In genomic region chr15:26889298-26889898, GRCh38 we compare ENCODE assay signal across 8 cellular contexts. TPM values are rescaled to one million over a fixed set of nuclear protein-coding genes. Genes with fewer than 3 reads are reported as not detected.
DNase-seq lines count a peak whose midpoint lies in the region; ATAC-seq, FAIRE-seq and TF ChIP-seq lines count a peak whose summit lies in the region.

No MANE protein-coding gene starts in this region.

- FAIRE-seq in bronchial epithelial cell (lab: Jason Lieb, UNC) = no peak

- no peak overlapping the region for H3K27ac Mint-ChIP-seq in stimulated activated naive CD8-positive, alpha-beta T cell treated with anti-CD3 and anti-CD28 coated beads, Interleukin-15, amount 100 ng/mL, for 72 hours
- no peak overlapping the region for H3K27ac Mint-ChIP-seq in activated T-helper 2 cell treated with anti-CD3 and anti-CD28 coated beads, Interferon-gamma antibody, Interleukin-2, Interleukin-4, amounts not matched to agents 10 μg/mL and 5 μg/mL and 100 μg/mL, durations not matched to agents 14 hours and 24 hours and 36 hours

- no peak overlapping the region for H2AFZ ChIP-seq in MM.1S (ENCODE audit: low read length)

- H3K4me3 ChIP-seq in MM.1S (ENCODE audit: low read length) (no peak overlapping the region), bronchial epithelial cell (ENCODE audit: low read depth, low read length) (peak overlapping the region; percentile 13), lower lobe of right lung (no peak overlapping the region)

- no peaks in the 10 kb centered on the region for H3K9me2 ChIP-seq in MM.1S (replicated peaks; ENCODE audit: insufficient read depth, low read length)

- no peak for ATAC-seq in lower lobe of right lung
- ATAC-seq in stimulated activated naive CD8-positive, alpha-beta T cell treated with anti-CD3 and anti-CD28 coated beads, Interleukin-15, amount 100 ng/mL, for 72 hours = no peak

- H3K36me3 Mint-ChIP-seq in activated T-helper 2 cell treated with anti-CD3 and anti-CD28 coated beads, Interferon-gamma antibody, Interleukin-2, Interleukin-4, amounts not matched to agents 10 μg/mL and 5 μg/mL and 100 μg/mL, durations not matched to agents 14 hours and 24 hours and 36 hours (ENCODE audit: low read depth) = no peaks in the 10 kb centered on the region

- peaks cover 10 to 11% of the 10 kb centered on the region in 2 donors for H3K9me3 Mint-ChIP-seq in stimulated activated naive CD8-positive, alpha-beta T cell treated with anti-CD3 and anti-CD28 coated beads, Interleukin-15, amount 100 ng/mL, for 72 hours
- H3K9me3 Mint-ChIP-seq in activated T-helper 2 cell treated with anti-CD3 and anti-CD28 coated beads, Interferon-gamma antibody, Interleukin-2, Interleukin-4, amounts not matched to agents 10 μg/mL and 5 μg/mL and 100 μg/mL, durations not matched to agents 14 hours and 24 hours and 36 hours = peaks cover 10% of the 10 kb centered on the region

- no peaks in the 10 kb centered on the region for H3K27me3 ChIP-seq in MM.1S (replicated peaks; ENCODE audit: insufficient read depth, low read length)
- no peaks in the 10 kb centered on the region for H3K27me3 ChIP-seq in bronchial epithelial cell (ENCODE audit: control insufficient read depth, insufficient read depth, low read length)
- H3K27me3 ChIP-seq in lower lobe of right lung (ENCODE audit: low read depth) = peaks cover 33% of the 10 kb centered on the region

- H3K79me2 ChIP-seq in MM.1S (ENCODE audit: low read length) = no peaks in the 10 kb centered on the region

- no peak overlapping the region for H3K4me2 ChIP-seq in MM.1S (ENCODE audit: low read depth, low read length)

- no peak overlapping the region for H3K4me3 Mint-ChIP-seq in stimulated activated naive CD8-positive, alpha-beta T cell treated with anti-CD3 and anti-CD28 coated beads, Interleukin-15, amount 100 ng/mL, for 72 hours
- no peak overlapping the region for H3K4me3 Mint-ChIP-seq in activated T-helper 2 cell treated with anti-CD3 and anti-CD28 coated beads, Interferon-gamma antibody, Interleukin-2, Interleukin-4, amounts not matched to agents 10 μg/mL and 5 μg/mL and 100 μg/mL, durations not matched to agents 14 hours and 24 hours and 36 hours (ENCODE audit: low read depth)

- TF ChIP-seq CTCF in MM.1S (IDR thresholded peaks at IDR 0.05; ENCODE audit: low read length) (peak; percentile 67), bronchial epithelial cell (IDR thresholded peaks at IDR 0.05; ENCODE audit: insufficient read depth, low read length, severe bottlenecking) (peak; percentile 35), lower lobe of right lung (IDR thresholded peaks at IDR 0.05) (peak; percentile 71)

- peaks cover 16% of the 10 kb centered on the region for H3K27me3 Mint-ChIP-seq in stimulated activated naive CD8-positive, alpha-beta T cell treated with anti-CD3 and anti-CD28 coated beads, Interleukin-15, amount 100 ng/mL, for 72 hours
- H3K27me3 Mint-ChIP-seq in activated T-helper 2 cell treated with anti-CD3 and anti-CD28 coated beads, Interferon-gamma antibody, Interleukin-2, Interleukin-4, amounts not matched to agents 10 μg/mL and 5 μg/mL and 100 μg/mL, durations not matched to agents 14 hours and 24 hours and 36 hours (ENCODE audit: low read depth) = peaks cover 1% of the 10 kb centered on the region

- peaks cover 5% of the 10 kb centered on the region for H3K4me1 Mint-ChIP-seq in stimulated activated naive CD8-positive, alpha-beta T cell treated with anti-CD3 and anti-CD28 coated beads, Interleukin-15, amount 100 ng/mL, for 72 hours
- no peaks in the 10 kb centered on the region for H3K4me1 Mint-ChIP-seq in activated T-helper 2 cell treated with anti-CD3 and anti-CD28 coated beads, Interferon-gamma antibody, Interleukin-2, Interleukin-4, amounts not matched to agents 10 μg/mL and 5 μg/mL and 100 μg/mL, durations not matched to agents 14 hours and 24 hours and 36 hours (ENCODE audit: low read depth)

- H3F3A ChIP-seq in MM.1S (ENCODE audit: insufficient read depth, low read length) = no peaks in the 10 kb centered on the region

- no peak overlapping the region for H3K9ac ChIP-seq in MM.1S (ENCODE audit: low read length)

- intact Hi-C loops in lower lobe of right lung (cut with DNase I) = no loop called here
- intact Hi-C loops in activated T-helper 2 cell treated with anti-CD3 and anti-CD28 coated beads, Interferon-gamma antibody, Interleukin-2, Interleukin-4, amounts not matched to agents 10 μg/mL and 5 μg/mL and 100 μg/mL, durations not matched to agents 14 hours and 24 hours and 36 hours (cut with micrococcal nuclease) = no loop called here

- H3K36me3 ChIP-seq in MM.1S (replicated peaks; ENCODE audit: insufficient read depth, low read length) (no peaks in the 10 kb centered on the region), bronchial epithelial cell (ENCODE audit: control insufficient read depth, insufficient read depth, low read length) (no peaks in the 10 kb centered on the region), lower lobe of right lung (no peaks in the 10 kb centered on the region)

- H3K4me1 ChIP-seq in MM.1S (ENCODE audit: low read length) = no peaks in the 10 kb centered on the region
- H3K4me1 ChIP-seq in lower lobe of right lung = peaks cover 8% of the 10 kb centered on the region

- no peaks in the 10 kb centered on the region for H4K20me1 ChIP-seq in MM.1S (ENCODE audit: insufficient read depth, low read length)

- in situ Hi-C loops in SK-MEL-5 (cut with HindIII; ENCODE audit: low pct_unique_long_range_greater_than_20kb, low sequenced_read_pairs) = no loop called here

- H3K27ac ChIP-seq in MM.1S (ENCODE audit: low read length) (no peak overlapping the region), lower lobe of right lung (no peak overlapping the region)

- H3K9me3 ChIP-seq in MM.1S (replicated peaks; ENCODE audit: insufficient read depth, low read length) (no peaks in the 10 kb centered on the region), lower lobe of right lung (no peaks in the 10 kb centered on the region)

- peak; percentile 21 for DNase-seq in activated T-cell treated with anti-CD3 and anti-CD28 coated beads for 24 hours (ENCODE audit: low read depth)
- DNase-seq in activated T-cell treated with anti-CD3 and anti-CD28 coated beads, Interleukin-2, amount 50 U/mL, for 1 hour = no peak
- DNase-seq in MM.1S = peak; percentile 71
- peak; percentile 76 for DNase-seq in SK-MEL-5 (ENCODE audit: low read depth, low spot score)
- DNase-seq in bronchial epithelial cell (ENCODE audit: low read depth) = peak; percentile 72
- DNase-seq in lower lobe of right lung = no peak
- DNase-seq in stimulated activated naive CD8-positive, alpha-beta T cell treated with anti-CD3 and anti-CD28 coated beads, Interleukin-15, amount 100 ng/mL, for 72 hours = peak; percentile 34 to 37
- no peak for DNase-seq in activated T-helper 2 cell treated with anti-CD3 and anti-CD28 coated beads, Interferon-gamma antibody, Interleukin-2, Interleukin-4, amounts not matched to agents 10 μg/mL and 5 μg/mL and 100 μg/mL, durations not matched to agents 14 hours and 24 hours and 36 hours (ENCODE audit: low spot score)

RNA-seq across cellular contexts. Expression of gene GABRA5, which starts 22.5 kb away (rescaled TPM):
- total RNA-seq in SK-MEL-5 (2014; rRNA removed; shearing (Covaris generic)) = 11.1 and 11.6 TPM in 2 replicates
- polyA plus RNA-seq in SK-MEL-5 (2015; cell fraction: cytosol; rRNA removed) = 7.0 and 8.4 TPM in 2 replicates
- 15.8 and 39.6 TPM in 2 replicates for polyA plus RNA-seq in SK-MEL-5 (2015; cell fraction: nucleus; rRNA removed)
- total RNA-seq in bronchial epithelial cell (not detected in 2 replicates), lower lobe of right lung (not detected)
- total RNA-seq in activated T-helper 2 cell treated with anti-CD3 and anti-CD28 coated beads, Interferon-gamma antibody, Interleukin-2, Interleukin-4, amounts not matched to agents 10 μg/mL and 5 μg/mL and 100 μg/mL, durations not matched to agents 14 hours and 24 hours and 36 hours = not detected in 2 replicates

Comparison
In these comparisons a context has a peak if more than half of its experiments do, and no peak if none do; other contexts are left out.
1. DNase-seq: peak in activated T-cell treated with anti-CD3 and anti-CD28 coated beads for 24 hours (single experiment), MM.1S (single experiment), SK-MEL-5 (single experiment), bronchial epithelial cell (single experiment) and stimulated activated naive CD8-positive, alpha-beta T cell treated with anti-CD3 and anti-CD28 coated beads, Interleukin-15, amount 100 ng/mL, for 72 hours (2 of 2); none in activated T-cell treated with anti-CD3 and anti-CD28 coated beads, Interleukin-2, amount 50 U/mL, for 1 hour (single experiment), lower lobe of right lung (single experiment) and activated T-helper 2 cell treated with anti-CD3 and anti-CD28 coated beads, Interferon-gamma antibody, Interleukin-2, Interleukin-4, amounts not matched to agents 10 μg/mL and 5 μg/mL and 100 μg/mL, durations not matched to agents 14 hours and 24 hours and 36 hours (single experiment).
2. RNA of gene GABRA5, which starts 22.5 kb away (total RNA-seq): 11.1 to 11.6 TPM in SK-MEL-5; not detected in bronchial epithelial cell, not detected in lower lobe of right lung (single experiment) and not detected in activated T-helper 2 cell treated with anti-CD3 and anti-CD28 coated beads, Interferon-gamma antibody, Interleukin-2, Interleukin-4, amounts not matched to agents 10 μg/mL and 5 μg/mL and 100 μg/mL, durations not matched to agents 14 hours and 24 hours and 36 hours; every median in the first group is over 10 times any median in the second.
3. Peak in every context shown above with its lines, with median percentiles within 50 percentile points of each other: CTCF ChIP-seq.